Comparison of ENCODE assay signal across 12 cellular contexts in the genomic region with DNA sequence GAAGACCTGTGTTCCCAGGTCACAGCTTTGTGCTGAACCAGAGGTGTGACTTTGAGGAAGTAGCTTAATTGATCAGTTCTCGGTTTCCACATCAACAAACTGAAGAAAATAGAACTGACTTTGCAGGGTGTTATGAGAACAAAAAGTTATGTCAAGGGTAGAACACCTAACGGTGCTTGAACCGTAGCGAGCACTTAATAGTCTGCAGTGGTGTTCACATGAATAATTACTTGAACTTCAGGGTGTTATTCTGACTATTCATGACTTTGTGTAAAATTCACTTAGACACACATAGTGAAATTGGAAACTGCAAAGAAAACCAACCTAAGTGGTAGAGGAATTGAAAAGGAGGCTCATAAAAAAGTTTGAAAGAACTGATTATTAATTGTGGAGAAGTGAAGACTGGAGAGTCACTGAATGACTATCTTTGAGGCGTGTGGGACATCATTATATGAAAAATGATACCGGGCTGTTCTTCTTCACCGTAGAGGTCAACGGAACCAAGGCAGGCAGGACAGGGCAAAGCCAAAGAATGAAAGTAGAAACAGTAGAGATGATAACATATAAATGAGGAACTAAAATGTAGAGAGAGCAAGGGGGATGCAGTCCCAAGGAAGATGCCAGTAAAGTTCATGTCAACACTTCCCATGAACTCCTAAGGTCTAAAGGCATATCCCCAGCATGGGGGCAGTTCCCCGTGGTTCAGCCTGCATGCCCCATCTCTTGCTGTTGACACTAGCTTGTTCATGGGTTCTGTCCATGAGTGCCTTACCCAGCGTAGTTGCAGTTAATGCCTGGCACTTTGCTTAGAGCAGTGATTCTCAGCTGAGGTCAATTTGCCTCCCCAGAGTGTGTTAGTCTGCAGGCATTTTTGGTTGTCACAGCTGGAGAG.
DNase-seq lines count a peak whose midpoint lies in the region; ATAC-seq, FAIRE-seq and TF ChIP-seq lines count a peak whose summit lies in the region.
"Had no signal": no experiment of that assay in that cellular context is flagged by ENCODE, and none has a peak within 500 bp of the region (broad histone marks: within the 10 kb centered on the region; RNA-seq: fewer than 3 reads in every experiment).

No MANE protein-coding gene starts in this region.

- H3K9me3 ChIP-seq in right lobe of liver = no peaks in the 10 kb centered on the region
- H3K9me3 ChIP-seq: neutrophil, stomach had no signal

- peak; percentile 11 for FAIRE-seq in D721Med (lab: Jason Lieb, UNC)

- H3K4me3 ChIP-seq in right lobe of liver (no peak overlapping the region), coronary artery (no peak overlapping the region)
- H3K4me3 ChIP-seq: stomach had no signal

- no peaks in the 10 kb centered on the region for H3K36me3 ChIP-seq in right lobe of liver
- H3K36me3 ChIP-seq: neutrophil had no signal

- WGBS in right lobe of liver (ENCODE audit: insufficient coverage, low coverage, low lambda C conversion rate, missing lambda C conversion rate) = 64% methylated on average over 10 of the region's 10 CpGs

- H3K27ac ChIP-seq in right lobe of liver (no peak overlapping the region), coronary artery (no peak overlapping the region)
- H3K27ac ChIP-seq: neutrophil, stomach had no signal

- intact Hi-C loops in right lobe of liver (cut with DNase I) = no loop called here

- TF ChIP-seq CTCF in D721Med (IDR thresholded peaks at IDR 0.05; ENCODE audit: insufficient read depth, missing control alignments) (no peak), right lobe of liver (IDR thresholded peaks at IDR 0.05) (no peak), coronary artery (IDR thresholded peaks at IDR 0.05) (no peak)

- no peaks in the 10 kb centered on the region for H3K4me1 ChIP-seq in right lobe of liver
- H3K4me1 ChIP-seq: stomach had no signal

- H3K27me3 ChIP-seq in right lobe of liver = no peaks in the 10 kb centered on the region
- H3K27me3 ChIP-seq: neutrophil, stomach had no signal

- ATAC-seq in GM19351 (IDR thresholded peaks at IDR 0.05; ENCODE audit: unreplicated experiment) (peak; percentile 74), HG02588 (IDR thresholded peaks at IDR 0.05; ENCODE audit: unreplicated experiment) (peak; percentile 64), HG03342 (IDR thresholded peaks at IDR 0.05; ENCODE audit: unreplicated experiment) (peak; percentile 77), right lobe of liver (no peak)

- TF ChIP-seq POLR2A in right lobe of liver (IDR thresholded peaks at IDR 0.05) = no peak

- no peak for DNase-seq in D721Med (ENCODE audit: insufficient read length, low spot score)
- DNase-seq in globus pallidus (ENCODE audit: low spot score) = no peak
- DNase-seq in MV-4-11 (lab: John Stamatoyannopoulos, UW) = no peak
- no peak for DNase-seq in right lobe of liver
- no peak for DNase-seq in coronary artery (ENCODE audit: low spot score)
- DNase-seq: activated CD4-positive, alpha-beta T cell treated with anti-CD3 and anti-CD28 coated beads, Interleukin-2, amount 50 U/mL, for 48 hours; activated naive CD8-positive, alpha-beta T cell treated with anti-CD3 and anti-CD28 coated beads for 36 hours; stomach had no signal

Comparison
In these comparisons a context has a peak if more than half of its experiments do, and no peak if none do; other contexts are left out.
1. ATAC-seq: peak in GM19351 (single experiment), HG02588 (single experiment) and HG03342 (single experiment); none in right lobe of liver (0 of 4).